Comparison of ENCODE assay signal across 9 cellular contexts in genomic region chr17:9020824-9021157, GRCh38. TPM values are rescaled to one million over a fixed set of nuclear protein-coding genes. Genes with fewer than 3 reads are reported as not detected.
DNase-seq lines count a peak whose midpoint lies in the region; ATAC-seq and TF ChIP-seq lines count a peak whose summit lies in the region.
"Had no signal": no experiment of that assay in that cellular context is flagged by ENCODE, and none has a peak within 500 bp of the region (broad histone marks: within the 10 kb centered on the region; RNA-seq: fewer than 3 reads in every experiment).

No MANE protein-coding gene starts in this region.

- H3K27ac Mint-ChIP-seq in activated T-cell treated with anti-CD3 and anti-CD28 coated beads, Interleukin-2, amount 50 U/mL, for 72 hours, result no peak overlapping the region
- H3K27ac Mint-ChIP-seq in activated naive CD8-positive, alpha-beta T cell treated with anti-CD3 and anti-CD28 coated beads, Interleukin-2, amount 50 U/mL, for 24 hours, result no peak overlapping the region

- H3K36me3 ChIP-seq in lung (ENCODE audit: control insufficient read depth in 2 of 2, insufficient read depth in 2 of 2, low read length in 2 of 2) (no peaks in the 10 kb centered on the region), upper lobe of left lung (no peaks in the 10 kb centered on the region)

- H3K4me3 ChIP-seq in lung (peak overlapping the region; percentile 32), upper lobe of left lung (peak overlapping the region; percentile 4 to 74 (median 68))

- peak overlapping the region; percentile 71 to 82 for H3K4me3 Mint-ChIP-seq in activated T-cell treated with anti-CD3 and anti-CD28 coated beads, Interleukin-2, amount 50 U/mL, for 72 hours
- peak overlapping the region; percentile 53 for H3K4me3 Mint-ChIP-seq in activated naive CD8-positive, alpha-beta T cell treated with anti-CD3 and anti-CD28 coated beads, Interleukin-2, amount 50 U/mL, for 24 hours

- H3K4me1 Mint-ChIP-seq in activated T-cell treated with anti-CD3 and anti-CD28 coated beads, Interleukin-2, amount 50 U/mL, for 72 hours (ENCODE audit: low read depth), result peaks cover 6% of the 10 kb centered on the region
- peaks cover 9% of the 10 kb centered on the region for H3K4me1 Mint-ChIP-seq in activated naive CD8-positive, alpha-beta T cell treated with anti-CD3 and anti-CD28 coated beads, Interleukin-2, amount 50 U/mL, for 24 hours

- peaks cover 0 to 2% of the 10 kb centered on the region in 2 donors for H3K36me3 Mint-ChIP-seq in activated T-cell treated with anti-CD3 and anti-CD28 coated beads, Interleukin-2, amount 50 U/mL, for 72 hours (ENCODE audit: insufficient read depth in 2 of 2)
- no peaks in the 10 kb centered on the region for H3K36me3 Mint-ChIP-seq in activated naive CD8-positive, alpha-beta T cell treated with anti-CD3 and anti-CD28 coated beads, Interleukin-2, amount 50 U/mL, for 24 hours (ENCODE audit: low read depth)

- H3K27me3 Mint-ChIP-seq in activated T-cell treated with anti-CD3 and anti-CD28 coated beads, Interleukin-2, amount 50 U/mL, for 72 hours (ENCODE audit: low read depth), result peaks cover 51% of the 10 kb centered on the region
- H3K27me3 Mint-ChIP-seq in activated naive CD8-positive, alpha-beta T cell treated with anti-CD3 and anti-CD28 coated beads, Interleukin-2, amount 50 U/mL, for 24 hours, result peaks cover 48% of the 10 kb centered on the region

- H3K27me3 ChIP-seq in lung (ENCODE audit: control insufficient read depth, insufficient read depth), result peaks cover 3% of the 10 kb centered on the region
- peaks cover 0 to 43% (median 22%) of the 10 kb centered on the region in 4 donors for H3K27me3 ChIP-seq in upper lobe of left lung

- H3K9me3 ChIP-seq in lung (ENCODE audit: control insufficient read depth in 2 of 2, insufficient read depth in 1 of 2, low read length in 1 of 2) (peaks cover 0 to 2% of the 10 kb centered on the region in 2 donors), upper lobe of left lung (no peaks in the 10 kb centered on the region)

- TF ChIP-seq CTCF in lung (IDR thresholded peaks at IDR 0.05; ENCODE audit: control extremely low read depth, extremely low read depth) (no peak), upper lobe of left lung (IDR thresholded peaks at IDR 0.05) (no peak)

- 1% methylated on average over 24 to 25 of the region's 25 CpGs for WGBS in lung, 2 donors
- 8% methylated on average over 7 of the region's 25 CpGs; no CpG with 5 or more reads in 1 of the 2 donors for WGBS in upper lobe of left lung, 2 donors

- H3K4me1 ChIP-seq in lung (ENCODE audit: control insufficient read depth in 2 of 2, insufficient read depth in 2 of 2, low read length in 2 of 2) (peaks cover 0 to 28% of the 10 kb centered on the region in 2 donors), upper lobe of left lung (peaks cover 28 to 53% (median 29%) of the 10 kb centered on the region in 4 donors)

- TF ChIP-seq POLR2A in upper lobe of left lung (IDR thresholded peaks at IDR 0.05), result no peak

- H3K27ac ChIP-seq in lung (ENCODE audit: low read depth in 1 of 2, low read length in 1 of 2) (peak overlapping the region in 1 of 2 donors; percentile 46), upper lobe of left lung (peak overlapping the region in 2 of 4 donors; percentile 26 to 79)

- H3K9me3 Mint-ChIP-seq in activated T-cell treated with anti-CD3 and anti-CD28 coated beads, Interleukin-2, amount 50 U/mL, for 72 hours, result no peaks in the 10 kb centered on the region
- no peaks in the 10 kb centered on the region for H3K9me3 Mint-ChIP-seq in activated naive CD8-positive, alpha-beta T cell treated with anti-CD3 and anti-CD28 coated beads, Interleukin-2, amount 50 U/mL, for 24 hours

- no peak for TF ChIP-seq EP300 in upper lobe of left lung (IDR thresholded peaks at IDR 0.05)

- DNase-seq in activated T-cell treated with anti-CD3 and anti-CD28 coated beads, Interleukin-2, amount 50 U/mL, for 72 hours, result no peak
- no peak for DNase-seq in activated T-cell treated with anti-CD3 and anti-CD28 coated beads, Interleukin-2, amount 50 U/mL, for 48 hours
- no peak for DNase-seq in activated naive CD8-positive, alpha-beta T cell treated with anti-CD3 and anti-CD28 coated beads, Interleukin-2, amount 50 U/mL, for 24 hours
- DNase-seq in lung (ENCODE audit: low spot score), result no peak
- no peak for DNase-seq in upper lobe of left lung
- DNase-seq in putamen (ENCODE audit: low spot score), result no peak

- ATAC-seq in activated T-cell treated with anti-CD3 and anti-CD28 coated beads, Interleukin-2, amount 50 U/mL, for 72 hours (replicated peaks in 1 of 2), result peak in 1 of 2 donors; percentile 2
- no peak for ATAC-seq in activated naive CD8-positive, alpha-beta T cell treated with anti-CD3 and anti-CD28 coated beads, Interleukin-2, amount 50 U/mL, for 24 hours
- ATAC-seq in lung (ENCODE audit: insufficient read depth, low FRiP score), result no peak
- peak in 1 of 2 donors; percentile 4 for ATAC-seq in upper lobe of left lung (ENCODE audit: low FRiP score in 2 of 2)
- no peak for ATAC-seq in GM18858 (IDR thresholded peaks at IDR 0.05; ENCODE audit: unreplicated experiment)
- ATAC-seq in GM18519 (IDR thresholded peaks at IDR 0.05; ENCODE audit: low FRiP score, unreplicated experiment), result no peak

RNA-seq across cellular contexts. Expression of gene NTN1, which starts 0.5 kb away (rescaled TPM):
- total RNA-seq in activated T-cell treated with anti-CD3 and anti-CD28 coated beads, Interleukin-2, amount 50 U/mL, for 72 hours, result 1 to 10 TPM in 1 of 2 donors, under 1 TPM in 1; 0.69 to 1.5 TPM
- total RNA-seq in lung (10 to 100 TPM; 10.9 to 17.1 TPM), upper lobe of left lung (1 to 10 TPM; 2.6 to 9.1 (median 4.1) TPM)
- polyA plus RNA-seq in lung, result 1 to 10 TPM; 3.6 to 4.7 TPM

RNA-seq across cellular contexts. Expression of gene PIK3R5, which starts 55.3 kb away (rescaled TPM):
- total RNA-seq in activated T-cell treated with anti-CD3 and anti-CD28 coated beads, Interleukin-2, amount 50 U/mL, for 72 hours, result 10 to 100 TPM; 43.0 to 45.4 TPM
- total RNA-seq in lung (10 to 100 TPM; 14.6 to 55.3 TPM), upper lobe of left lung (100 to 1,000 TPM in 1 of 6 donors, 10 to 100 TPM in 5; 22.3 to 175 (median 49.8) TPM)
- polyA plus RNA-seq in lung, result 10 to 100 TPM; 11.7 to 70.9 TPM
- total RNA-seq: Daoy had no signal
